ENCODE assay signal across 16 cellular contexts in the genomic region with DNA sequence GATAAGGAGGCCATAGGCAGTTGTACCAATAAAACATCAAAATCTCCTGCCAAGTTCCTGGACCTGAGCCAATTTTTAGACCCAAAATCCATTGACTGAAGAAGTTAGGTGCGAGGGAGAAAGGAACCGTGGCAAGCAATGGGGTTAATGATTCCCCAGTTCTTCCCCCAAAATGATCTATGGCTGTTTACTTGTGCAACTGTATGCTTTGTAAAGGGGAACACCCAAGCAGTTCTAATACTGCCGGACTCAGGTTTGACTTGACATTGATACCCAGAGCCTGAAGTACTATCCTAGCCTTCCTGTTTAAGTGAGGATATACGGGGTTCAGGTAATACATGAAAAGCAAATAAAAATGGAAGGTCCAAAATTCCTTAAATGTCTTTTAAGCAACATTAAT. TPM values are rescaled to one million over a fixed set of nuclear protein-coding genes. Genes with fewer than 3 reads are reported as not detected.
DNase-seq lines count a peak whose midpoint lies in the region; ATAC-seq and TF ChIP-seq lines count a peak whose summit lies in the region.
"Had no signal": no experiment of that assay in that cellular context is flagged by ENCODE, and none has a peak within 500 bp of the region (broad histone marks: within the 10 kb centered on the region; RNA-seq: fewer than 3 reads in every experiment).

No MANE protein-coding gene starts in this region.

- TF ChIP-seq EP300 in esophagus muscularis mucosa (IDR thresholded peaks at IDR 0.05) (no peak), ovary (IDR thresholded peaks at IDR 0.05) (no peak)

- no peaks in the 10 kb centered on the region for H3K27me3 ChIP-seq in esophagus muscularis mucosa
- H3K27me3 ChIP-seq in ovary, result no peaks in the 10 kb centered on the region

- no peak overlapping the region for H3K4me3 ChIP-seq in esophagus muscularis mucosa
- no peak overlapping the region for H3K4me3 ChIP-seq in ovary

- TF ChIP-seq CTCF in Calu3 (IDR thresholded peaks at IDR 0.05; ENCODE audit: unreplicated experiment) (no peak), esophagus muscularis mucosa (IDR thresholded peaks at IDR 0.05) (no peak), ovary (IDR thresholded peaks at IDR 0.05) (no peak)

- ATAC-seq in GM18909 (IDR thresholded peaks at IDR 0.05; ENCODE audit: poor library complexity, unreplicated experiment) (peak; percentile 51), HG02678 (IDR thresholded peaks at IDR 0.05; ENCODE audit: unreplicated experiment) (peak; percentile 47)
- ATAC-seq: HCT116 had no signal

- peaks cover 42% of the 10 kb centered on the region for H3K4me1 Mint-ChIP-seq in Calu3 (ENCODE audit: low read depth, unreplicated experiment)

- no peaks in the 10 kb centered on the region for H3K9me3 Mint-ChIP-seq in Calu3 (ENCODE audit: low read depth, unreplicated experiment)
- H3K9me3 Mint-ChIP-seq: CD4-positive, alpha-beta memory T cell had no signal

- WGBS in esophagus muscularis mucosa, result 97% methylated on average over 4 of the region's 4 CpGs
- WGBS in ovary, 3 donors, result 87 to 94% (median 91%) methylated on average over 4 of the region's 4 CpGs

- DNase-seq in Calu3, result peak; percentile 11
- peak; percentile 14 for DNase-seq in esophagus muscularis mucosa (ENCODE audit: extremely low spot score)
- DNase-seq in activated CD4-positive, alpha-beta T cell treated with anti-CD3 and anti-CD28 coated beads for 1 hour, result no peak
- DNase-seq in activated T-cell treated with anti-CD3 and anti-CD28 coated beads for 4 hours, result no peak
- no peak for DNase-seq in ovary
- DNase-seq: C1 segment of cervical spinal cord; CD4-positive, alpha-beta memory T cell; COR-L47; DMS53; DMS79 treated with DMSO at 0.1 percent for 48 hours; GF-D8; H9; HFFc6 had no signal

- TF ChIP-seq POLR2A in esophagus muscularis mucosa (IDR thresholded peaks at IDR 0.05; ENCODE audit: low read depth) (no peak), ovary (IDR thresholded peaks at IDR 0.05) (no peak)

- H3K27ac ChIP-seq in esophagus muscularis mucosa (replicated peaks in 1 of 4), result no peak overlapping the region
- no peak overlapping the region for H3K27ac ChIP-seq in ovary

- H3K9me3 ChIP-seq in esophagus muscularis mucosa (no peaks in the 10 kb centered on the region), ovary (no peaks in the 10 kb centered on the region)

- H3K36me3 Mint-ChIP-seq in Calu3 (ENCODE audit: insufficient read depth, unreplicated experiment), result peaks cover 7% of the 10 kb centered on the region
- H3K36me3 Mint-ChIP-seq: CD4-positive, alpha-beta memory T cell had no signal

- H3K36me3 ChIP-seq in esophagus muscularis mucosa (no peaks in the 10 kb centered on the region), ovary (no peaks in the 10 kb centered on the region)

- H3K27me3 Mint-ChIP-seq in Calu3 (ENCODE audit: unreplicated experiment), result no peaks in the 10 kb centered on the region
- H3K27me3 Mint-ChIP-seq: CD4-positive, alpha-beta memory T cell had no signal

- peak overlapping the region; percentile 91 for H3K27ac Mint-ChIP-seq in Calu3 (ENCODE audit: unreplicated experiment)
- H3K27ac Mint-ChIP-seq: CD4-positive, alpha-beta memory T cell; H9; HFFc6 had no signal

- BruUV-seq in Calu3 (replicated peaks; lab: Mats Ljungman, UMichigan), result no TSS peak

- intact Hi-C loops in Calu3 (cut with micrococcal nuclease; ENCODE audit: unreplicated experiment) (loop anchor here (5.0 to 10.0 kb wide), 3 partner anchors 59 to 281 kb away; partner anchors contain the start of genes METAP1 and TSPAN5), esophagus muscularis mucosa (cut with DNase I) (loop anchor here (5.0 to 10.0 kb wide), 2 partner anchors 122 to 529 kb away; no protein-coding TSS in a partner anchor), ovary (cut with DNase I) (loop anchor here in 1 of 4 donors (10.0 kb wide), 1 partner anchor 59 kb away; the partner anchor contains the start of gene METAP1)

- H3K4me3 Mint-ChIP-seq in Calu3 (ENCODE audit: low read depth, unreplicated experiment), result no peak overlapping the region
- H3K4me3 Mint-ChIP-seq: CD4-positive, alpha-beta memory T cell; H9; HFFc6 had no signal

- CTCF ChIA-PET in Calu3 (lab: Charles Lee), result no interaction called here

- H3K4me1 ChIP-seq in esophagus muscularis mucosa, result peaks cover 0 to 5% (median 0%) of the 10 kb centered on the region in 4 donors
- H3K4me1 ChIP-seq in ovary (ENCODE audit: insufficient read depth), result no peaks in the 10 kb centered on the region

RNA-seq across cellular contexts. Expression of gene EIF4E, which starts 6.7 kb away (rescaled TPM):
- total RNA-seq in Calu3 (2022), result 103 and 105 TPM in 2 replicates
- 10 to 100 TPM; 67.7 to 84.3 (median 76.5) TPM for total RNA-seq in esophagus muscularis mucosa
- 10 to 100 TPM; 48.6 to 74.4 (median 69.5) TPM for total RNA-seq in ovary
- polyA plus RNA-seq in ovary, result 10 to 100 TPM; 26.7 to 56.9 TPM

RNA-seq across cellular contexts. Expression of gene METAP1, which starts 59.9 kb away (rescaled TPM):
- total RNA-seq in Calu3 (2022) (59.0 and 60.5 TPM in 2 replicates), esophagus muscularis mucosa (10 to 100 TPM; 38.4 to 58.1 (median 50.7) TPM), ovary (10 to 100 TPM; 19.8 to 34.5 (median 25.4) TPM)
- polyA plus RNA-seq in ovary, result 10 to 100 TPM; 16.1 to 38.6 TPM

Comparison
In these comparisons a context has a peak if more than half of its experiments do, and no peak if none do; other contexts are left out.
1. DNase-seq: peak in Calu3 (single experiment) and esophagus muscularis mucosa (single experiment); none in activated CD4-positive, alpha-beta T cell treated with anti-CD3 and anti-CD28 coated beads for 1 hour (single experiment), activated T-cell treated with anti-CD3 and anti-CD28 coated beads for 4 hours (single experiment) and ovary (0 of 5).